Comparison of ENCODE assay signal across 10 cellular contexts in the genomic region with DNA sequence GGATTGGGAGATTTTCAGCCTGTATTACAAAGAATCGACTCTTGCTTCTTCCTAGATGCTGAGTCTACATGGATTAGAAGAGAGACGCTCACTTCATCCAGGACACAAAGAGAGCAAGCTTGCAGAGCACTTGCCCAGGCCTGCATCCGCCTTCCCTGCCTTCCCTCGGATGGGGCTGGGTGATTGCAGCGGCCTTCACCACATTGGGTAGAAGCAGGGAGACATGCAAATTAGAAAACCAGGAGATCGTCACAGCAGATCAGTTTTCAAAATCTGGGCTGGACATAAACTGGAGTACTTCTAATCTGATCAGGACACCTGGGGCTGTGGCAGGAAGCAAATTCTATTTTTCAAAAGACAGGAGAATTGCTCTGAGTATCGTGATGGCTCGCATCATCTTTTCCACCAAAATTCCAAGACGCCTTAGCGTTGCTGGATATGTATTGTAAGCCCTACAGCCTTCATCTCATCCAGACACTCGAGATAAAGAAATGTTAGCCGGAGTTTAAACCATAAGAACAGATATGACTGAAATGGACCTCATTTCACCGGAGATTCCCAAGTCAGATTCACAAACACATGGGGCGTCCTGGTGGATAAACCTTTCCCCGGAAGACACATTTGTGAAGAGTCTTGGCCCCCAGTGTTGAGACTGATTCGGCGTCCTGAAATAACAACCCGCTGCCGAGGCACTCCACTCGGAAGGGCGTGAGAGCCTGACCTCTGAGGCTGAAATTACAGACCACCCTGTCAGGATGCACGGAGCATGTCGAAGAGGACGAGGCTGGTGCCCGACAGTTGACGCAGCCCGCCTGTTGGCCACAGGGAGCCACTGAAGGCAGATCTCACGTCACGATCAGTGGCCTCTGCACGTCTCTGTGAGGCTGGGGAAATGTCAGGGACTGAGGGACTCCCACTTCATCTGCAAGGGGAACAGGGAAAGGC.
DNase-seq lines count a peak whose midpoint lies in the region; ATAC-seq and TF ChIP-seq lines count a peak whose summit lies in the region.
"Had no signal": no experiment of that assay in that cellular context is flagged by ENCODE, and none has a peak within 500 bp of the region (broad histone marks: within the 10 kb centered on the region; RNA-seq: fewer than 3 reads in every experiment).

No MANE protein-coding gene starts in this region.

- peak; percentile 76 for ATAC-seq in IMR-90 (ENCODE audit: low read depth)
- ATAC-seq in foreskin keratinocyte: peak; percentile 97
- ATAC-seq in psoas muscle: peak; percentile 54 to 92 (median 84)
- no peak for ATAC-seq in GM18868 (IDR thresholded peaks at IDR 0.05; ENCODE audit: unreplicated experiment)
- no peak for ATAC-seq in HG02642 (IDR thresholded peaks at IDR 0.05; ENCODE audit: poor library complexity, unreplicated experiment)
- ATAC-seq: activated CD8-positive, alpha-beta T cell treated with anti-CD3 and anti-CD28 coated beads for 36 hours had no signal

- intact Hi-C loops in IMR-90 (cut with micrococcal nuclease) (no loop called here), psoas muscle (cut with DNase I) (no loop called here)

- no peak overlapping the region for H4K8ac ChIP-seq in IMR-90 (ENCODE audit: low read depth in 2 of 2, low read length in 2 of 2)

- no TSS peak for BruUV-seq in IMR-90 (replicated peaks; lab: Mats Ljungman, UMichigan)

- H2AK9ac ChIP-seq in IMR-90 (replicated peaks; ENCODE audit: low read depth, low read length, poor library complexity): no peak overlapping the region

- no peak overlapping the region for H3K4me3 ChIP-seq in IMR-90 (ENCODE audit: insufficient read depth, low read depth, low read length)
- H3K4me3 ChIP-seq in psoas muscle: peak overlapping the region; percentile 36

- H3K27ac ChIP-seq in IMR-90 (ENCODE audit: insufficient read depth, low read length) (no peak overlapping the region), foreskin keratinocyte (no peak overlapping the region), psoas muscle (peak overlapping the region; percentile 47)

- TF ChIP-seq RAD21 in IMR-90 (IDR thresholded peaks at IDR 0.05; ENCODE audit: low read length): no peak

- dilution Hi-C loops in IMR-90 (cut with HindIII; ENCODE audit: low sequenced_read_pairs, unreplicated experiment): no loop called here

- H2BK5ac ChIP-seq in IMR-90 (ENCODE audit: low read depth, low read length, poor library complexity, severe bottlenecking): no peak overlapping the region

- H2AK5ac ChIP-seq in IMR-90 (ENCODE audit: low read depth, low read length): no peak overlapping the region

- H3K4me1 ChIP-seq in IMR-90 (ENCODE audit: control insufficient read depth, insufficient read depth, low read length) (peaks cover 3% of the 10 kb centered on the region; the same call in 1 of the 2 replicates), foreskin keratinocyte (peaks cover 15% of the 10 kb centered on the region), psoas muscle (peaks cover 4% of the 10 kb centered on the region)

- no peak overlapping the region for H3K18ac ChIP-seq in IMR-90 (ENCODE audit: low read depth, low read length)

- no peak for TF ChIP-seq POLR2A in IMR-90 (IDR thresholded peaks at IDR 0.05; ENCODE audit: low read depth, low read length)

- TF ChIP-seq CTCF in IMR-90 (conservative IDR thresholded peaks at IDR 0.05; ENCODE audit: low read depth, low read length) (no peak), foreskin keratinocyte (conservative IDR thresholded peaks at IDR 0.05) (no peak), psoas muscle (IDR thresholded peaks at IDR 0.05) (no peak)

- H2BK120ac ChIP-seq in IMR-90 (ENCODE audit: low read depth, low read length): no peak overlapping the region

- H3K14ac ChIP-seq in IMR-90 (replicated peaks; ENCODE audit: low read depth, low read length): no peak overlapping the region

- no peak overlapping the region for H3K56ac ChIP-seq in IMR-90 (ENCODE audit: extremely low read depth, insufficient read depth, low read length)

- in situ Hi-C loops in IMR-90 (cut with MboI; ENCODE audit: low sequenced_read_pairs): no loop called here

- no peak overlapping the region for H2AFZ ChIP-seq in IMR-90 (replicated peaks; ENCODE audit: low read length, poor library complexity)

- H3K23ac ChIP-seq in IMR-90 (ENCODE audit: low read depth, low read length): no peak overlapping the region

- CTCF ChIA-PET in IMR-90 (lab: Yijun Ruan, JAX): no interaction called here

- no peak overlapping the region for H2BK15ac ChIP-seq in IMR-90 (ENCODE audit: low read depth, low read length)

- H4K91ac ChIP-seq in IMR-90 (ENCODE audit: insufficient read depth, low read depth, low read length): no peak overlapping the region

- POLR2A ChIA-PET in IMR-90 (lab: Charles Lee; ENCODE audit: unreplicated experiment): no interaction called here

- no peaks in the 10 kb centered on the region for H3K9me1 ChIP-seq in IMR-90 (ENCODE audit: insufficient read depth, low read length)

- no peak overlapping the region for H3K4ac ChIP-seq in IMR-90 (ENCODE audit: low read depth, low read length)

- no peak overlapping the region for H4K5ac ChIP-seq in IMR-90 (ENCODE audit: low read depth, low read length)

- no peaks in the 10 kb centered on the region for H3K9me3 ChIP-seq in IMR-90 (ENCODE audit: control insufficient read depth, insufficient read depth, low read length)
- H3K9me3 ChIP-seq in psoas muscle: no peaks in the 10 kb centered on the region

- no peak overlapping the region for H2BK20ac ChIP-seq in IMR-90 (ENCODE audit: low read depth, low read length)

- H4K20me1 ChIP-seq in IMR-90 (ENCODE audit: insufficient read depth, low read length): no peaks in the 10 kb centered on the region

- WGBS in IMR-90 (ENCODE audit: extremely low coverage in 2 of 2, insufficient read length in 1 of 2), 2 experiments: 41% methylated on average over 15 of the region's 30 CpGs; no CpG with 5 or more reads in 1 of the 2 experiments
- WGBS in psoas muscle, 3 donors: 35 to 41% (median 38%) methylated on average over 30 of the region's 30 CpGs

- DNase-seq in IMR-90: peak; percentile 55
- peak; percentile 74 to 81 for DNase-seq in NCI-H526 (lab: John Stamatoyannopoulos, UW)
- DNase-seq in foreskin keratinocyte: peak; percentile 89 to 95
- peak in 1 of 2 donors; percentile 61 for DNase-seq in psoas muscle
- no peak for DNase-seq in NCI-H1092 treated with DMSO at 0.1 percent for 48 hours (lab: John Stamatoyannopoulos, UW)
- no peak for DNase-seq in NCI-H1092 (lab: John Stamatoyannopoulos, UW)
- DNase-seq: activated CD8-positive, alpha-beta T cell treated with anti-CD3 and anti-CD28 coated beads for 36 hours; GDM1 had no signal

- no peak overlapping the region for H3K4me2 ChIP-seq in IMR-90 (ENCODE audit: low read depth, low read length)

- no peaks in the 10 kb centered on the region for H3K79me1 ChIP-seq in IMR-90 (ENCODE audit: low read depth in 1 of 2, low read length in 2 of 2)

- H3K27me3 ChIP-seq in IMR-90 (ENCODE audit: control insufficient read depth, insufficient read depth, low read length): no peaks in the 10 kb centered on the region; the same call in none of the 2 replicates
- no peaks in the 10 kb centered on the region for H3K27me3 ChIP-seq in foreskin keratinocyte
- no peaks in the 10 kb centered on the region for H3K27me3 ChIP-seq in psoas muscle (ENCODE audit: insufficient read depth in 3 of 3, low read length in 2 of 3)

- H3K9ac ChIP-seq in IMR-90 (ENCODE audit: low read depth, low read length): no peak overlapping the region

- no peaks in the 10 kb centered on the region for H3K36me3 ChIP-seq in IMR-90 (ENCODE audit: control insufficient read depth, insufficient read depth, low read length)
- no peaks in the 10 kb centered on the region for H3K36me3 ChIP-seq in psoas muscle (ENCODE audit: insufficient read depth in 1 of 2, low read depth in 1 of 2)

TF ChIP-seq in IMR-90, 13 proteins besides CTCF, POLR2A, EP300 and RAD21:
- no peak for TF ChIP-seq ELK1 (IDR thresholded peaks at IDR 0.05; ENCODE audit: borderline replicate concordance, low read depth, low read length)
- no peak for TF ChIP-seq NFE2L2 (IDR thresholded peaks at IDR 0.05; ENCODE audit: low read depth, low read length)
- no peak for TF ChIP-seq RFX5 (IDR thresholded peaks at IDR 0.05; ENCODE audit: low read depth, low read length)
- TF ChIP-seq BHLHE40 (IDR thresholded peaks at IDR 0.05; ENCODE audit: low read depth, low read length): no peak
- no peak for TF ChIP-seq MAZ (IDR thresholded peaks at IDR 0.05; ENCODE audit: borderline replicate concordance, low read depth, low read length)
- no peak for TF ChIP-seq CEBPB (IDR thresholded peaks at IDR 0.05; ENCODE audit: low read depth, low read length)
- no peak for TF ChIP-seq SMC3 (IDR thresholded peaks at IDR 0.05; ENCODE audit: low read depth, low read length)
- TF ChIP-seq RCOR1 (IDR thresholded peaks at IDR 0.05; ENCODE audit: insufficient replicate concordance, low read length): no peak
- no peak for TF ChIP-seq MAFK (IDR thresholded peaks at IDR 0.05; ENCODE audit: low read depth, low read length)
- TF ChIP-seq FOS (IDR thresholded peaks at IDR 0.05; ENCODE audit: low read depth, low read length): no peak
- no peak for TF ChIP-seq USF2 (IDR thresholded peaks at IDR 0.05; ENCODE audit: low read depth, low read length)
- no peak for TF ChIP-seq CHD1 (IDR thresholded peaks at IDR 0.05; ENCODE audit: low read depth, low read length)
- no peak for TF ChIP-seq MXI1 (IDR thresholded peaks at IDR 0.05; ENCODE audit: borderline replicate concordance, low read depth, low read length)

Comparison
In these comparisons a context has a peak if more than half of its experiments do, and no peak if none do; other contexts are left out.
1. ATAC-seq: peak in IMR-90 (single experiment), foreskin keratinocyte (single experiment) and psoas muscle (4 of 4); none in GM18868 (single experiment) and HG02642 (single experiment).
2. DNase-seq: peak in IMR-90 (single experiment), NCI-H526 (2 of 2) and foreskin keratinocyte (2 of 2); none in NCI-H1092 treated with DMSO at 0.1 percent for 48 hours (single experiment) and NCI-H1092 (single experiment).